14 cellular contexts compared by ENCODE assay signal in genomic region chr2:218829868-218830451, GRCh38. TPM values are rescaled to one million over a fixed set of nuclear protein-coding genes. Genes with fewer than 3 reads are reported as not detected.
DNase-seq lines count a peak whose midpoint lies in the region; ATAC-seq and TF ChIP-seq lines count a peak whose summit lies in the region.
"Had no signal": no experiment of that assay in that cellular context is flagged by ENCODE, and none has a peak within 500 bp of the region (broad histone marks: within the 10 kb centered on the region; RNA-seq: fewer than 3 reads in every experiment).

No MANE protein-coding gene starts in this region.

- peak overlapping the region; percentile 95 for H3K27ac ChIP-seq in gastrocnemius medialis
- H3K27ac ChIP-seq: RWPE1, upper lobe of left lung had no signal

- H3K36me3 ChIP-seq in gastrocnemius medialis, result no peaks in the 10 kb centered on the region
- H3K36me3 ChIP-seq: upper lobe of left lung had no signal

- no peaks in the 10 kb centered on the region for H3K9me3 ChIP-seq in gastrocnemius medialis
- H3K9me3 ChIP-seq: mucosa of descending colon, upper lobe of left lung had no signal

- ATAC-seq in esophagus mucosa (peak; percentile 52), gastrocnemius medialis (peak; percentile 22 to 41), HG03432 (IDR thresholded peaks at IDR 0.05; ENCODE audit: unreplicated experiment) (no peak)
- ATAC-seq: mucosa of descending colon had no signal

- intact Hi-C loops in gastrocnemius medialis (cut with DNase I; ENCODE audit: low total_unique reads), result loop anchor here (5.0 to 10.0 kb wide), 4 partner anchors 173 to 995 kb away; partner anchors contain the start of genes BCS1L, CTDSP1 and ZNF142

- H3K4me3 ChIP-seq in gastrocnemius medialis, result peak overlapping the region; percentile 51 to 66 (median 52)
- H3K4me3 ChIP-seq: mucosa of descending colon, upper lobe of left lung had no signal

- no peak for TF ChIP-seq CTCF in gastrocnemius medialis (IDR thresholded peaks at IDR 0.05 in 4 of 5, conservative IDR thresholded peaks at IDR 0.05 in 1 of 5)

- TF ChIP-seq POLR2A in gastrocnemius medialis (IDR thresholded peaks at IDR 0.05), result peak; percentile 42 to 48

- peaks cover 77 to 79% of the 10 kb centered on the region in 2 donors for H3K4me1 ChIP-seq in gastrocnemius medialis

- no peaks in the 10 kb centered on the region for H3K27me3 ChIP-seq in gastrocnemius medialis
- H3K27me3 ChIP-seq: upper lobe of left lung had no signal

- DNase-seq in NCI-H1436 (lab: John Stamatoyannopoulos, UW) (peak; percentile 26), NCI-H1436 treated with DMSO at 0.1 percent for 48 hours (lab: John Stamatoyannopoulos, UW) (no peak), gastrocnemius medialis (peak; percentile 74 to 86), A172 (ENCODE audit: low spot score) (no peak)
- DNase-seq: activated CD4-positive, alpha-beta memory T cell treated with anti-CD3 and anti-CD28 coated beads for 36 hours; foreskin melanocyte; mucosa of descending colon; NCI-H446 treated with DMSO at 0.1 percent for 48 hours; T1000 had no signal

- in situ Hi-C loops in gastrocnemius medialis (cut with MboI; ENCODE audit: low sequenced_read_pairs in 4 of 4), result loop anchor here in 1 of 4 donors (10.0 kb wide), 1 partner anchor 45 kb away; the partner anchor contains the start of gene CYP27A1

RNA-seq across cellular contexts. Expression of gene PRKAG3, which starts 1.6 kb away (rescaled TPM):
- total RNA-seq in esophagus mucosa, result not detected
- 10 to 100 TPM in 3 of 4 donors, 1 to 10 TPM in 1; 8.3 to 65.4 (median 44.3) TPM for total RNA-seq in gastrocnemius medialis
- total RNA-seq in A172 (2014; rRNA removed; shearing (Covaris generic)), result not detected in 2 replicates
- total RNA-seq: A673; activated CD4-positive, alpha-beta memory T cell treated with anti-CD3 and anti-CD28 coated beads for 36 hours; mucosa of descending colon; upper lobe of left lung had no signal

RNA-seq across cellular contexts. Expression of gene WNT6, which starts 29.6 kb away (rescaled TPM):
- total RNA-seq in esophagus mucosa, result not detected
- total RNA-seq in gastrocnemius medialis, result 1 to 10 TPM in 2 of 4 donors, under 1 TPM in 2; 0.36 to 3.9 (median 2.1) TPM
- total RNA-seq in A172 (2014; rRNA removed; shearing (Covaris generic)), result 0.24 TPM in 1 of 2 replicates, not detected in the other
- total RNA-seq: A673 had no signal

RNA-seq across cellular contexts. Expression of gene CYP27A1, which starts 48.0 kb away (rescaled TPM):
- total RNA-seq in esophagus mucosa, result 4.9 TPM
- total RNA-seq in gastrocnemius medialis, result 10 to 100 TPM; 17.9 to 56.3 (median 26.8) TPM
- 0.07 TPM in 1 of 2 replicates, not detected in the other for total RNA-seq in A172 (2014; rRNA removed; shearing (Covaris generic))

RNA-seq across cellular contexts. Expression of gene WNT10A, which starts 50.7 kb away (rescaled TPM):
- total RNA-seq in esophagus mucosa (3.4 TPM), gastrocnemius medialis (not detected)
- 0.36 and 1.5 TPM in 2 replicates for total RNA-seq in A172 (2014; rRNA removed; shearing (Covaris generic))

Comparison
In these comparisons a context has a peak if more than half of its experiments do, and no peak if none do; other contexts are left out.
1. DNase-seq: peak in NCI-H1436 (single experiment) and gastrocnemius medialis (2 of 2); none in NCI-H1436 treated with DMSO at 0.1 percent for 48 hours (single experiment) and A172 (single experiment).